ENCODE assay signal across 1 cellular context in the genomic region with DNA sequence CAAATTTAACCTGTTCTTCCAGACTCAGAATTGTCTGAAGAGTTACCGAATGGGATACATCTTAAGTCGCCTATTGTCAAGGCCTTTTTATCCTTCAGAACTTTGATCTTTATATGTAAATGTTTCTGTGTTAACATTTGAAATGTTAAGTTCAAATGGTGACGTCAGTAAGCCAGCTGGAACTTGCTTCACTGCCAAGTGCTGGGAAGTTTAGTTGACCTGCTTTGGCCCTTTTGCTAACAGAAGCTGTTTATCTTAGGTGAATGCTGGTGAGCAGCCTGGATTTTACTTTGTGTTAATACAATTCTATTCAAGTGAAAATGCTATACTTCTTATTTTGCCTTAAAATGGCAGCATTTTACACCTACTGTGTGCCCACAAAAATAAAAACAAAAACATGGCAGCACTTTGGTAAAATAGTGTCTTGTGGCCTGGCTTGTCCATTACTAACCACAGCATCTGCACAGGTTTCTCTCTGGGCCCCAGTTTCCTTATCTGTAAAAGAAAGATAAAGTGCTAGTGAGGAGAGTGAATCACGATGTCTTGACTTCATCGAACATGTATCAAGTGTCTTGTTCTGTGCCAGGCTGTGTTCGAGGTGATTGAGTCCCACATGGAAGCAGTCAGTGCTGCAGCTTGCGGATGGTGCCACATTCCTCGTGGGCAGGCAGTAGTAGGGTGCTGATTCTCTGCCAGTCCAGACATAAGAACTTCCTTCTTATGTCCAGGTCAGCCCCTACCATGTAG.
TF ChIP-seq lines count a peak whose summit lies in the region.

No MANE protein-coding gene starts in this region.

TF ChIP-seq in WTC11, 78 proteins besides CTCF, POLR2A, EP300 and RAD21 (continued from another document):
- TF ChIP-seq, protein P1, sequence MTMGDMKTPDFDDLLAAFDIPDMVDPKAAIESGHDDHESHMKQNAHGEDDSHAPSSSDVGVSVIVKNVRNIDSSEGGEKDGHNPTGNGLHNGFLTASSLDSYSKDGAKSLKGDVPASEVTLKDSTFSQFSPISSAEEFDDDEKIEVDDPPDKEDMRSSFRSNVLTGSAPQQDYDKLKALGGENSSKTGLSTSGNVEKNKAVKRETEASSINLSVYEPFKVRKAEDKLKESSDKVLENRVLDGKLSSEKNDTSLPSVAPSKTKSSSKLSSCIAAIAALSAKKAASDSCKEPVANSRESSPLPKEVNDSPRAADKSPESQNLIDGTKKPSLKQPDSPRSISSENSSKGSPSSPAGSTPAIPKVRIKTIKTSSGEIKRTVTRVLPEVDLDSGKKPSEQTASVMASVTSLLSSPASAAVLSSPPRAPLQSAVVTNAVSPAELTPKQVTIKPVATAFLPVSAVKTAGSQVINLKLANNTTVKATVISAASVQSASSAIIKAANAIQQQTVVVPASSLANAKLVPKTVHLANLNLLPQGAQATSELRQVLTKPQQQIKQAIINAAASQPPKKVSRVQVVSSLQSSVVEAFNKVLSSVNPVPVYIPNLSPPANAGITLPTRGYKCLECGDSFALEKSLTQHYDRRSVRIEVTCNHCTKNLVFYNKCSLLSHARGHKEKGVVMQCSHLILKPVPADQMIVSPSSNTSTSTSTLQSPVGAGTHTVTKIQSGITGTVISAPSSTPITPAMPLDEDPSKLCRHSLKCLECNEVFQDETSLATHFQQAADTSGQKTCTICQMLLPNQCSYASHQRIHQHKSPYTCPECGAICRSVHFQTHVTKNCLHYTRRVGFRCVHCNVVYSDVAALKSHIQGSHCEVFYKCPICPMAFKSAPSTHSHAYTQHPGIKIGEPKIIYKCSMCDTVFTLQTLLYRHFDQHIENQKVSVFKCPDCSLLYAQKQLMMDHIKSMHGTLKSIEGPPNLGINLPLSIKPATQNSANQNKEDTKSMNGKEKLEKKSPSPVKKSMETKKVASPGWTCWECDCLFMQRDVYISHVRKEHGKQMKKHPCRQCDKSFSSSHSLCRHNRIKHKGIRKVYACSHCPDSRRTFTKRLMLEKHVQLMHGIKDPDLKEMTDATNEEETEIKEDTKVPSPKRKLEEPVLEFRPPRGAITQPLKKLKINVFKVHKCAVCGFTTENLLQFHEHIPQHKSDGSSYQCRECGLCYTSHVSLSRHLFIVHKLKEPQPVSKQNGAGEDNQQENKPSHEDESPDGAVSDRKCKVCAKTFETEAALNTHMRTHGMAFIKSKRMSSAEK (CRISPR knock-in tag; IDR thresholded peaks at IDR 0.05; ENCODE audit: borderline replicate concordance): no peak
- TF ChIP-seq EMX1 (CRISPR knock-in tag; IDR thresholded peaks at IDR 0.05) (no peak), IRF2 (CRISPR knock-in tag; IDR thresholded peaks at IDR 0.05; ENCODE audit: borderline replicate concordance, low read depth) (no peak), PRRX2 (CRISPR knock-in tag; IDR thresholded peaks at IDR 0.05) (no peak), RORB (CRISPR knock-in tag; IDR thresholded peaks at IDR 0.05) (no peak)
- TF ChIP-seq, protein P2, sequence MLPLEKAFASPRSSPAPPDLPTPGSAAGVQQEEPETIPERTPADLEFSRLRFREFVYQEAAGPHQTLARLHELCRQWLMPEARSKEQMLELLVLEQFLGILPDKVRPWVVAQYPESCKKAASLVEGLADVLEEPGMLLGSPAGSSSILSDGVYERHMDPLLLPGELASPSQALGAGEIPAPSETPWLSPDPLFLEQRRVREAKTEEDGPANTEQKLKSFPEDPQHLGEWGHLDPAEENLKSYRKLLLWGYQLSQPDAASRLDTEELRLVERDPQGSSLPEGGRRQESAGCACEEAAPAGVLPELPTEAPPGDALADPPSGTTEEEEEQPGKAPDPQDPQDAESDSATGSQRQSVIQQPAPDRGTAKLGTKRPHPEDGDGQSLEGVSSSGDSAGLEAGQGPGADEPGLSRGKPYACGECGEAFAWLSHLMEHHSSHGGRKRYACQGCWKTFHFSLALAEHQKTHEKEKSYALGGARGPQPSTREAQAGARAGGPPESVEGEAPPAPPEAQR (CRISPR knock-in tag; IDR thresholded peaks at IDR 0.05): no peak
TF ChIP-seq in WTC11: peak in this region for 0.
